19 cellular contexts compared by ENCODE assay signal in the genomic region with DNA sequence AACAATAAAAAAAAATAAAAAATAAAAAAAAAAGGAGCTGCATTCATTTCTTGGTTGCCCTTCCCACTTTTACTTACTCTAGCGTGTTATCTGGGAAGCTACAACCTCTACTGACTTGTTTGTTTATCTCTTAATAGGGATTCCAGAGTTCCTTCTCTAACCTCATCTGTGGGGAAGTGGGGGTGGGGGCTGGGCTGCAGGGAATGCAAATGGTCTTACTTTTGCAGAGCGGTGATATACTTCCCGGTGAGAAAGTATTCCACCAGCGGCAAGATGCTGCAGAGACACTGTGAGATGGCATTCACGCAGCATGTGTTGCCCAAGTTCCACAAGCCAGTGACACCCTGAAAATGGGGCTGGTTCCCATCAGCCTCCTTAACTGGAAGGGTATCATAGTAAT. TPM values are rescaled to one million over a fixed set of nuclear protein-coding genes. Genes with fewer than 3 reads are reported as not detected.
DNase-seq lines count a peak whose midpoint lies in the region; ATAC-seq, FAIRE-seq and TF ChIP-seq lines count a peak whose summit lies in the region.
"Had no signal": no experiment of that assay in that cellular context is flagged by ENCODE, and none has a peak within 500 bp of the region (broad histone marks: within the 10 kb centered on the region; RNA-seq: fewer than 3 reads in every experiment).

No MANE protein-coding gene starts in this region.

- TF ChIP-seq CTCF in tibial artery (IDR thresholded peaks at IDR 0.05) (no peak), kidney (IDR thresholded peaks at IDR 0.05; ENCODE audit: borderline replicate concordance, extremely low read depth, insufficient read depth) (no peak), uterus (IDR thresholded peaks at IDR 0.05) (no peak)

- no peak for ATAC-seq in T-helper 17 cell
- ATAC-seq: Panc1 had no signal

- H3K27me3 ChIP-seq in tibial artery (no peaks in the 10 kb centered on the region), uterus (no peaks in the 10 kb centered on the region)
- H3K27me3 ChIP-seq: SJCRH30 had no signal

- peak; percentile 20 for DNase-seq in OCI-M1 (lab: John Stamatoyannopoulos, UW)
- peak; percentile 56 for DNase-seq in amniotic epithelial cell (ENCODE audit: low read depth)
- DNase-seq in iPS-NIHi7 (ENCODE audit: extremely low spot score) = peak; percentile 20
- no peak for DNase-seq in T-helper 17 cell
- DNase-seq in tibial artery = no peak
- DNase-seq in kidney = no peak
- DNase-seq in uterus = no peak
- DNase-seq: ACHN, C1 segment of cervical spinal cord, DMS79, H9, NCI-H1436 treated with DMSO at 0.1 percent for 48 hours, NCI-H2029, NCI-H345, NCI-H524 treated with DMSO at 0.1 percent for 48 hours, SJCRH30 had no signal

- no peaks in the 10 kb centered on the region for H3K9me3 ChIP-seq in T-helper 17 cell (ENCODE audit: control insufficient read depth, low read length, poor library complexity, severe bottlenecking)
- H3K9me3 ChIP-seq in tibial artery = no peaks in the 10 kb centered on the region
- H3K9me3 ChIP-seq in kidney (ENCODE audit: control insufficient read depth in 1 of 2, low read length in 2 of 2) = no peaks in the 10 kb centered on the region
- no peaks in the 10 kb centered on the region for H3K9me3 ChIP-seq in uterus
- H3K9me3 ChIP-seq: SJCRH30 had no signal

- no peak overlapping the region for H3K27ac Mint-ChIP-seq in T-helper 17 cell

- H3K36me3 Mint-ChIP-seq in T-helper 17 cell (ENCODE audit: low read depth) = no peaks in the 10 kb centered on the region

- no peak overlapping the region for H3K9ac ChIP-seq in kidney (ENCODE audit: low read length in 2 of 2)

- no peak for TF ChIP-seq POLR2A in uterus (IDR thresholded peaks at IDR 0.05)

- H3K27me3 Mint-ChIP-seq in T-helper 17 cell = peaks cover 30% of the 10 kb centered on the region

- peaks cover 2% of the 10 kb centered on the region for H3K4me1 Mint-ChIP-seq in T-helper 17 cell

- H3K27ac ChIP-seq in tibial artery = no peak overlapping the region
- no peak overlapping the region for H3K27ac ChIP-seq in kidney (ENCODE audit: low read depth in 2 of 2, low read length in 2 of 2)
- H3K27ac ChIP-seq in uterus = no peak overlapping the region
- H3K27ac ChIP-seq: SJCRH30 had no signal

- H3K4me3 ChIP-seq in tibial artery (no peak overlapping the region), kidney (ENCODE audit: low read length in 2 of 2) (no peak overlapping the region), uterus (no peak overlapping the region)
- H3K4me3 ChIP-seq: SJCRH30 had no signal

- FAIRE-seq in kidney (lab: Jason Lieb, UNC) = no peak

- H3K4me3 Mint-ChIP-seq in T-helper 17 cell = no peak overlapping the region
- H3K4me3 Mint-ChIP-seq: H9 had no signal

- intact Hi-C loops in tibial artery (cut with DNase I; ENCODE audit: low total_unique reads) = no loop called here
- intact Hi-C loops in kidney (cut with DNase I) = no loop called here
- intact Hi-C loops in uterus (cut with DNase I; ENCODE audit: low total_unique reads) = no loop called here

- no peaks in the 10 kb centered on the region for H3K4me1 ChIP-seq in tibial artery
- no peaks in the 10 kb centered on the region for H3K4me1 ChIP-seq in kidney (ENCODE audit: control insufficient read depth in 1 of 2, insufficient read depth in 1 of 2, low read depth in 1 of 2, low read length in 2 of 2)
- no peaks in the 10 kb centered on the region for H3K4me1 ChIP-seq in uterus
- H3K4me1 ChIP-seq: SJCRH30 had no signal

- no peaks in the 10 kb centered on the region for H3K36me3 ChIP-seq in tibial artery
- no peaks in the 10 kb centered on the region for H3K36me3 ChIP-seq in kidney (ENCODE audit: control insufficient read depth in 1 of 2, insufficient read depth in 2 of 2, low read length in 2 of 2)
- H3K36me3 ChIP-seq in uterus = no peaks in the 10 kb centered on the region
- H3K36me3 ChIP-seq: SJCRH30 had no signal

RNA-seq across cellular contexts. Expression of a gene that starts 2.1 kb away (rescaled TPM):
- total RNA-seq in T-helper 17 cell (under 1 TPM in 1 of 2 donors, not detected in 1; 0.76 TPM), kidney (1.1 TPM), uterus (1 to 10 TPM in 2 of 4 donors, not detected in 2; 2.0 to 2.8 TPM)
- polyA plus RNA-seq in kidney (ENCODE audit: insufficient read depth, low read depth, low replicate concordance) = not detected
- total RNA-seq: H9, HT-29, MCF 10A, SJCRH30 had no signal

Comparison
In these comparisons a context has a peak if more than half of its experiments do, and no peak if none do; other contexts are left out.
1. DNase-seq: peak in OCI-M1 (single experiment), amniotic epithelial cell (single experiment) and iPS-NIHi7 (single experiment); none in T-helper 17 cell (0 of 3), tibial artery (0 of 2), kidney (single experiment) and uterus (0 of 2).